ENCODE assay signal across 19 cellular contexts in the genomic region with DNA sequence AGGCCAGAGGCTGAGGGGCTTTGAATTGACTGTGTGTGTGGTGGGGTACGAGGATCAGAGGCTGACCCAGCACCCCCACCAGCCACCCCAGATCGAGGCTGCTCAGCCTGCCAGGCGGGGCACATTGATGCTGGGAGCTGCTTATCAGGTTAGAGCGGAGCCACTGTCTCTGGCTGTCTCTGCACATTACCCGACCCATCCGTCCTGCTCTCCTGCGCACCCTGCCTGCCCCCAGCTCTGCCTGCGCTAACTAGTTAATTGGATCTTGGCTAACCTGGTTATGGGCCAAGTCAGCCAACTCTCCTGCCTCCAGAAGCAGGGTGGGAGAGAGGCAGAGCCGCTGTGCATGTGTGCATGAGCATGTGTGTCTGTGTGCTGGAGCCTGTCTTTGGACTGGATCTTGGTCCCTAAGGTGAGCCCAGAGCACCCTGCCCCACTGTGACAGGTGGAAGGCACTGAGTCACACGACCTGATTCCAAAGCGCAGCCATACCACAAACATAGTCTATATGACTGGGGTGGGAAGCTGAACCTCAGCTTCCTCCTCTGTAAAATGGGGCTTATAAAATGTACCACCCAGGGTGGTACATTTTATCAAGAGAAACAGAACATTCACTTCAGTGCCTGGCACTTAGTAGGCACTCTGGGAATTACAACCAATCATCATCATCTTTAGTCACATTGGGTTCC. TPM values are rescaled to one million over a fixed set of nuclear protein-coding genes. Genes with fewer than 3 reads are reported as not detected.
DNase-seq lines count a peak whose midpoint lies in the region; ATAC-seq and TF ChIP-seq lines count a peak whose summit lies in the region.
"Had no signal": no experiment of that assay in that cellular context is flagged by ENCODE, and none has a peak within 500 bp of the region (broad histone marks: within the 10 kb centered on the region; RNA-seq: fewer than 3 reads in every experiment).

No MANE protein-coding gene starts in this region.

- H3K36me3 Mint-ChIP-seq in brain = no peaks in the 10 kb centered on the region
- no peaks in the 10 kb centered on the region for H3K36me3 Mint-ChIP-seq in memory B cell

- H3K27ac Mint-ChIP-seq in brain (peak overlapping the region in 3 of 5 experiments; percentile 68 to 96 (median 87)), memory B cell (no peak overlapping the region)
- H3K27ac Mint-ChIP-seq: activated B cell treated with CpG ODN at 0.5 μM for 24 hours had no signal

- peaks cover 75% of the 10 kb centered on the region for H3K4me1 Mint-ChIP-seq in brain
- peaks cover 9% of the 10 kb centered on the region for H3K4me1 Mint-ChIP-seq in memory B cell

- intact Hi-C loops in heart right ventricle (cut with DNase I) = loop anchor here in 3 of 10 donors (5.0 kb wide), 2 partner anchors 34 to 39 kb away; partner anchors contain the start of gene PCDH1 (in 2 of the 3)
- intact Hi-C loops in left cardiac atrium (cut with DNase I) = no loop called here
- intact Hi-C loops in vagina (cut with DNase I) = no loop called here

- no peaks in the 10 kb centered on the region for H3K9me3 Mint-ChIP-seq in brain
- H3K9me3 Mint-ChIP-seq in memory B cell = no peaks in the 10 kb centered on the region
- H3K9me3 Mint-ChIP-seq: activated B cell treated with CpG ODN at 0.5 μM for 24 hours had no signal

- ATAC-seq in heart right ventricle (no peak), left cardiac atrium (no peak), memory B cell (ENCODE audit: low read depth) (peak; percentile 29), HG03354 (IDR thresholded peaks at IDR 0.05; ENCODE audit: poor library complexity, severe bottlenecking, unreplicated experiment) (no peak)
- ATAC-seq: Panc1 had no signal

- H3K27me3 Mint-ChIP-seq in brain = no peaks in the 10 kb centered on the region
- peaks cover 20% of the 10 kb centered on the region for H3K27me3 Mint-ChIP-seq in memory B cell

- H3K4me3 ChIP-seq in heart right ventricle (no peak overlapping the region), vagina (no peak overlapping the region)

- no peaks in the 10 kb centered on the region for H3K9me3 ChIP-seq in heart right ventricle
- H3K9me3 ChIP-seq in vagina = no peaks in the 10 kb centered on the region
- H3K9me3 ChIP-seq: neutrophil had no signal

- peak overlapping the region in 9 of 10 donors; percentile 41 to 90 (median 77) for H3K27ac ChIP-seq in heart right ventricle
- peak overlapping the region; percentile 13 for H3K27ac ChIP-seq in vagina
- H3K27ac ChIP-seq: HL-60, neutrophil had no signal

- 31 to 38% methylated on average over 11 of the region's 11 CpGs for WGBS in heart right ventricle, 2 donors

- DNase-seq in heart right ventricle = no peak
- DNase-seq in left cardiac atrium = no peak
- no peak for DNase-seq in memory B cell (ENCODE audit: low spot score in 2 of 2)
- DNase-seq in vagina (ENCODE audit: extremely low spot score in 2 of 2) = no peak
- DNase-seq in NAMALWA (ENCODE audit: low spot score) = no peak
- DNase-seq in AG08395 (ENCODE audit: low spot score) = no peak
- DNase-seq: activated B cell treated with CpG ODN at 0.5 μM for 24 hours; COR-L47; effector CD8-positive, alpha-beta T cell; GF-D8; NCI-H1694; NCI-H510A; stimulated activated naive CD4-positive, alpha-beta T cell treated with Interleukin-2 at 50 U/mL for 16 hours had no signal

- H3K36me3 ChIP-seq in heart right ventricle (no peaks in the 10 kb centered on the region), vagina (no peaks in the 10 kb centered on the region)
- H3K36me3 ChIP-seq: neutrophil had no signal

- H3K27me3 ChIP-seq in heart right ventricle (peaks cover 0 to 19% (median 0%) of the 10 kb centered on the region in 7 donors), vagina (no peaks in the 10 kb centered on the region)

- TF ChIP-seq CTCF in heart right ventricle (IDR thresholded peaks at IDR 0.05) (no peak), brain (conservative IDR thresholded peaks at IDR 0.05) (no peak), vagina (IDR thresholded peaks at IDR 0.05) (no peak)

- no peak for TF ChIP-seq POLR2A in vagina (IDR thresholded peaks at IDR 0.05)

- no peak overlapping the region for H3K4me3 Mint-ChIP-seq in brain
- peak overlapping the region; percentile 74 for H3K4me3 Mint-ChIP-seq in memory B cell

- H3K4me1 ChIP-seq in heart right ventricle (peaks cover 23 to 98% (median 76%) of the 10 kb centered on the region in 9 donors), vagina (peaks cover 19% of the 10 kb centered on the region)

RNA-seq across cellular contexts. Expression of gene PCDH1, which starts 39.7 kb away (rescaled TPM):
- 10 to 100 TPM in 9 of 10 donors, 1 to 10 TPM in 1; 8.4 to 45.8 (median 17.9) TPM for total RNA-seq in heart right ventricle
- 10 to 100 TPM; 16.2 to 21.6 TPM for polyA plus RNA-seq in heart right ventricle
- total RNA-seq in left cardiac atrium = 10 to 100 TPM; 20.7 to 36.0 TPM
- polyA plus RNA-seq in brain (ENCODE audit: insufficient read depth, low read depth, low replicate concordance) = 35.4 TPM
- 38.8 TPM for total RNA-seq in vagina
- total RNA-seq: activated B cell treated with CpG ODN at 0.5 μM for 24 hours, LHCN-M2 had no signal
